12 cellular contexts compared by ENCODE assay signal in the genomic region with DNA sequence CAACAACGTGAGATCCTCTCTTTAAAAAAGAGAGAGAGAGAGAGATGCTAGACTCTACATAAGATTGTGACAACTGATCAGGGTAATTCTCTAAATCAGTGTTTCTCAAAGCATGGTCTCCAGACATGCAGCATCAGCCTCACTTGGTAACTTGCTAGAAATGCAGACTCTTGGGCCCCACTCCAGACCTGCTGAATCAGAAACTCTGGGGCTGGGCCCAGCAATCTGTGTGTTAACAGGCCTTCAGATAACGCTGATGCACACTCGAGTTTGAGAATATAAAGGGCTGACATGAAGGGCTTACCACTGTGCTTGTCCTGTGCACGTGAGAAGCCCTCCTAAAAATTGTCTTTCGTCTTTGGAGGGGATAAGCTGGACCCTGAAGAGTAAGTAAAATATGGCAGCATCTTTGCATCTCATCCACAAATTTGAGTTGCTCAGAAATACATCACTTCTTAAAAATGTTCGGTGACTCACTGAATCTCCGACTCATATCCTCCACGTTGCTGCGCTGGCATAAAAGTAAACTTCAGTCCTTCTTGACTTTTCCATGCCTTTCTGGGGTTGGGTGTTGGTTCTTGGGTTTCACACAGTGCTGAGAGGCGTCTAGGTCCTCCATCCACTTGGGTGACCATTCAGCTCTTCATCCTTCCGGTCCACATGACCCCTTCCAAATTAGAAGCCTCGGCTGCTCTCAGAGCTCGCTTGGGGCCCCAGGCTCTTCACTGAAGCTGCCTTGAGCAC. TPM values are rescaled to one million over a fixed set of nuclear protein-coding genes. Genes with fewer than 3 reads are reported as not detected.
DNase-seq lines count a peak whose midpoint lies in the region; ATAC-seq and TF ChIP-seq lines count a peak whose summit lies in the region.
"Had no signal": no experiment of that assay in that cellular context is flagged by ENCODE, and none has a peak within 500 bp of the region (broad histone marks: within the 10 kb centered on the region; RNA-seq: fewer than 3 reads in every experiment).

No MANE protein-coding gene starts in this region.

- intact Hi-C loops in mammary epithelial cell (cut with micrococcal nuclease) (loop anchor here (5.0 kb wide), 1 partner anchor 140 kb away; no protein-coding TSS in a partner anchor), breast epithelium (cut with DNase I; ENCODE audit: low total_unique reads) (loop anchor here (10.0 kb wide), 1 partner anchor 198 kb away; no protein-coding TSS in a partner anchor), posterior vena cava (cut with DNase I) (loop anchor here in 1 of 2 donors (5.0 kb wide), 1 partner anchor 190 kb away; no protein-coding TSS in a partner anchor), upper lobe of right lung (cut with DNase I) (loop anchor here (5.0 kb wide), 1 partner anchor 195 kb away; no protein-coding TSS in a partner anchor)

- H3K27ac ChIP-seq in mammary epithelial cell (ENCODE audit: insufficient read depth, low read depth, low read length) (peak overlapping the region; percentile 24), breast epithelium (no peak overlapping the region), epithelial cell of prostate (peak overlapping the region; percentile 77), upper lobe of right lung (no peak overlapping the region), upper lobe of left lung (no peak overlapping the region)
- H3K27ac ChIP-seq: esophagus muscularis mucosa, suprapubic skin had no signal

- H2AFZ ChIP-seq in mammary epithelial cell (ENCODE audit: low read depth, low read length), result peak overlapping the region; percentile 58

- CTCF ChIA-PET in mammary epithelial cell (lab: Charles Lee; ENCODE audit: low non-redundant PET), result no interaction called here

- H3K27ac Mint-ChIP-seq in T-helper 17 cell, result peak overlapping the region; percentile 91

- TF ChIP-seq CTCF in mammary epithelial cell (conservative IDR thresholded peaks at IDR 0.05 in 1 of 2, IDR thresholded peaks at IDR 0.05 in 1 of 2; ENCODE audit: extremely low read depth in 1 of 2, insufficient read depth in 1 of 2, low read depth in 1 of 2, low read length in 2 of 2), result no peak
- TF ChIP-seq CTCF in breast epithelium (IDR thresholded peaks at IDR 0.05), result no peak
- TF ChIP-seq CTCF in upper lobe of right lung (IDR thresholded peaks at IDR 0.05), result no peak
- TF ChIP-seq CTCF in upper lobe of left lung (IDR thresholded peaks at IDR 0.05), result no peak

- no peaks in the 10 kb centered on the region for H3K9me3 ChIP-seq in mammary epithelial cell (replicated peaks; ENCODE audit: insufficient read depth, low read length)
- no peaks in the 10 kb centered on the region for H3K9me3 ChIP-seq in breast epithelium
- H3K9me3 ChIP-seq in T-helper 17 cell (ENCODE audit: control insufficient read depth, low read length, poor library complexity, severe bottlenecking), result no peaks in the 10 kb centered on the region
- no peaks in the 10 kb centered on the region for H3K9me3 ChIP-seq in upper lobe of right lung
- H3K9me3 ChIP-seq in upper lobe of left lung, result no peaks in the 10 kb centered on the region
- H3K9me3 ChIP-seq: suprapubic skin had no signal

- no peaks in the 10 kb centered on the region for H4K20me1 ChIP-seq in mammary epithelial cell (ENCODE audit: insufficient read depth, low read length)

- DNase-seq in mammary epithelial cell, result peak; percentile 60
- DNase-seq in breast epithelium (ENCODE audit: low spot score in 2 of 2), result no peak
- DNase-seq in T-helper 17 cell, result no peak
- peak; percentile 39 for DNase-seq in epithelial cell of prostate (ENCODE audit: low read depth, low spot score)
- peak; percentile 38 for DNase-seq in stimulated activated naive CD8-positive, alpha-beta T cell treated with anti-CD3 and anti-CD28 coated beads, Interleukin-15, Interleukin-2, amounts not matched to agents 100 U/mL and 50 U/mL, for 24 hours
- no peak for DNase-seq in posterior vena cava (ENCODE audit: low spot score)
- no peak for DNase-seq in upper lobe of right lung
- DNase-seq in upper lobe of left lung, result no peak
- DNase-seq: NCI-H2227 treated with DMSO at 0.1 percent for 48 hours had no signal

- no TSS peak for BruUV-seq in mammary epithelial cell (replicated peaks; lab: Mats Ljungman, UMichigan)

- no peak overlapping the region for H3K4me2 ChIP-seq in mammary epithelial cell (ENCODE audit: insufficient read depth, low read depth, low read length)

- dilution Hi-C loops in mammary epithelial cell (cut with HindIII; ENCODE audit: low sequenced_read_pairs), result no loop called here

- H3K9ac ChIP-seq in mammary epithelial cell (ENCODE audit: insufficient read depth, low read length), result no peak overlapping the region

- no peaks in the 10 kb centered on the region for H3K36me3 Mint-ChIP-seq in T-helper 17 cell (ENCODE audit: low read depth)

- H3K4me3 ChIP-seq in mammary epithelial cell (replicated peaks in 1 of 3; ENCODE audit: insufficient read depth in 1 of 3, low read depth in 2 of 3, low read length in 3 of 3), result no peak overlapping the region
- H3K4me3 ChIP-seq in breast epithelium, result no peak overlapping the region
- H3K4me3 ChIP-seq in upper lobe of right lung, result no peak overlapping the region
- H3K4me3 ChIP-seq in upper lobe of left lung, result no peak overlapping the region
- H3K4me3 ChIP-seq: esophagus muscularis mucosa, lung, suprapubic skin had no signal

- no peaks in the 10 kb centered on the region for H3K36me3 ChIP-seq in mammary epithelial cell (ENCODE audit: insufficient read depth, low read length)
- no peaks in the 10 kb centered on the region for H3K36me3 ChIP-seq in breast epithelium
- H3K36me3 ChIP-seq in upper lobe of right lung, result no peaks in the 10 kb centered on the region
- no peaks in the 10 kb centered on the region for H3K36me3 ChIP-seq in upper lobe of left lung
- H3K36me3 ChIP-seq: esophagus muscularis mucosa, suprapubic skin had no signal

- H3K4me1 Mint-ChIP-seq in T-helper 17 cell, result peaks cover 32% of the 10 kb centered on the region

- in situ Hi-C loops in mammary epithelial cell (cut with MboI; ENCODE audit: low sequenced_read_pairs in 2 of 2), result loop anchor here in 1 of 2 donors (10.0 kb wide), 1 partner anchor 198 kb away; no protein-coding TSS in a partner anchor

- no peak overlapping the region for H3K4me3 Mint-ChIP-seq in T-helper 17 cell

- no peaks in the 10 kb centered on the region for H3K27me3 Mint-ChIP-seq in T-helper 17 cell

- peaks cover 13% of the 10 kb centered on the region for H3K4me1 ChIP-seq in mammary epithelial cell (ENCODE audit: insufficient read depth, low read length)
- H3K4me1 ChIP-seq in breast epithelium, result no peaks in the 10 kb centered on the region
- H3K4me1 ChIP-seq in upper lobe of right lung, result no peaks in the 10 kb centered on the region
- H3K4me1 ChIP-seq in upper lobe of left lung, result peaks cover 0 to 10% (median 9%) of the 10 kb centered on the region in 4 donors

- H3K79me2 ChIP-seq in mammary epithelial cell (ENCODE audit: insufficient read depth, low read length), result no peaks in the 10 kb centered on the region

- ATAC-seq in T-helper 17 cell (no peak), upper lobe of right lung (no peak), upper lobe of left lung (ENCODE audit: low FRiP score in 2 of 2) (no peak)
- peak; percentile 60 for ATAC-seq in stimulated activated naive CD8-positive, alpha-beta T cell treated with anti-CD3 and anti-CD28 coated beads, Interleukin-15, Interleukin-2, amounts not matched to agents 100 U/mL and 50 U/mL, for 24 hours

- H3K27me3 ChIP-seq in mammary epithelial cell (ENCODE audit: insufficient read depth, low read length) (no peaks in the 10 kb centered on the region), breast epithelium (no peaks in the 10 kb centered on the region), upper lobe of right lung (peaks cover 3% of the 10 kb centered on the region), upper lobe of left lung (no peaks in the 10 kb centered on the region)
- H3K27me3 ChIP-seq: suprapubic skin had no signal

- 72% methylated on average over 11 of the region's 13 CpGs for WGBS in mammary epithelial cell (ENCODE audit: low coverage, missing lambda C conversion rate)
- WGBS in upper lobe of left lung, 2 donors, result 88% methylated on average over 13 of the region's 13 CpGs

- TF ChIP-seq POLR2A in breast epithelium (IDR thresholded peaks at IDR 0.05) (no peak), upper lobe of left lung (IDR thresholded peaks at IDR 0.05) (no peak)

- no peak for TF ChIP-seq EP300 in upper lobe of left lung (IDR thresholded peaks at IDR 0.05)

RNA-seq across cellular contexts. Expression of gene KDM8, which starts 26.1 kb away (rescaled TPM):
- total RNA-seq in mammary epithelial cell (1 to 10 TPM; 2.8 to 4.0 TPM), breast epithelium (1 to 10 TPM; 1.9 to 4.5 (median 4.3) TPM), T-helper 17 cell (10 to 100 TPM; 11.6 to 11.9 TPM), posterior vena cava (1 to 10 TPM; 4.4 to 4.6 TPM), upper lobe of right lung (6.1 TPM), upper lobe of left lung (10 to 100 TPM in 1 of 6 donors, 1 to 10 TPM in 5; 5.1 to 50.3 (median 6.2) TPM)
- 2.3 TPM for polyA plus RNA-seq in mammary epithelial cell
- 1.6 TPM for polyA minus RNA-seq in mammary epithelial cell

Comparison
In these comparisons a context has a peak if more than half of its experiments do, and no peak if none do; other contexts are left out.
1. DNase-seq: peak in mammary epithelial cell (single experiment), epithelial cell of prostate (single experiment) and stimulated activated naive CD8-positive, alpha-beta T cell treated with anti-CD3 and anti-CD28 coated beads, Interleukin-15, Interleukin-2, amounts not matched to agents 100 U/mL and 50 U/mL, for 24 hours (single experiment); none in breast epithelium (0 of 2), T-helper 17 cell (0 of 3), posterior vena cava (single experiment), upper lobe of right lung (single experiment) and upper lobe of left lung (0 of 2).
2. H3K27ac ChIP-seq: peak in mammary epithelial cell (single experiment) and epithelial cell of prostate (single experiment); none in breast epithelium (0 of 2), upper lobe of right lung (single experiment) and upper lobe of left lung (0 of 4).